Comparison of ENCODE assay signal across 8 cellular contexts in the genomic region with DNA sequence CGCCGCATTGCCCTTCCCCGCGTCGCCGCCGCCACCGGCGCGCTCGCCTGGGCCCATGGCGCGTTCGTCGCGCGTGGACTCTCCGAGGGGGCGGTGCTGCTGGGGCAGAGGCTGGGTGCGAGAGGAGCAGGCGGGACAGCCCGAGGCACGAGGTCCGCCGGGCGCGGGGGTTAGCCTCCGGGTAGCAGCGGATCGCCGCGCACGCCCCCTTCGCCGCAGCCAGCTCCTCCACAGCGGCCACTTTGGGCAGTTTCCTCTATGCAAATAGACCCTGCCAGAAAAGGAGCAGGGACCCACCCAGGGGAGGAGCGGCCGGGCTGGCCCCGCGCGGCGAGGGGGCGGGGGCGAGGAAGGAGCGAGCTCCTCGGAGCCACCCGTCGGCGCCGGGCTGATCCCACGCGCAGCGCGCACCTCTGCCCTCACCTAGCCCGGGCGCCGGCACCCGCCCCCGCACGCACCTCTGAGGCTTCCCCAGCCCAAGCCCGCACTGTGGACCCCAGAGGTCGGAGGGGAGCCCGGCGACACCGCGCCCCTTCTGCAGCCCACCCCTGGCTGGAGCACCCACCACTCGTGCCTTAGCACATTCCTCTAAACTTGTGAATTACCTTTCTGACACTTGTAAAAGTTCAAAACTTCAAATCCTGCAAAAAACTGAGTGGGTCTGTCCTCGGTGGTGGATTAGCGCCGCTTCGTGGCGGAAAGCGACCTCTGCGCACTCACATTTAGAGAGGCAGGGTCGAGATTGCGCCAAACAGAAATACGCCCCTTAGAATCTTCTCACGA. TPM values are rescaled to one million over a fixed set of nuclear protein-coding genes. Genes with fewer than 3 reads are reported as not detected.
DNase-seq lines count a peak whose midpoint lies in the region; ATAC-seq and TF ChIP-seq lines count a peak whose summit lies in the region.

A gene (minus strand): TSS at position 253 of the 783 bp plus-strand sequence.

- 1% methylated on average over 78 of the region's 78 CpGs for WGBS in HUES64

- H3K27ac ChIP-seq in HUES64 (ENCODE audit: low read depth, low read length) = no peak within 1 kb of the TSS

- no peaks in the 10 kb centered on the region for H3K36me3 ChIP-seq in HUES64 (ENCODE audit: insufficient read depth, low read length)

- peaks cover 48% of the 10 kb centered on the region for H3K27me3 ChIP-seq in HUES64 (ENCODE audit: insufficient read depth, low read length)

- peaks cover 14% of the 10 kb centered on the region; the same call in 1 of the 2 replicates for H3K4me1 ChIP-seq in HUES64 (ENCODE audit: insufficient read depth, low read length)

- peaks cover 10% of the 10 kb centered on the region for H3K9me3 ChIP-seq in HUES64 (ENCODE audit: insufficient read depth, low read depth, low read length)

- peaks cover 37% of the 10 kb centered on the region for H3K4me1 Mint-ChIP-seq in WTC11

- DNase-seq in EL (peak; percentile 21), WTC11 (ENCODE audit: low spot score) (peak; percentile 70), dermis blood vessel endothelial cell (peak; percentile 67), left lobe of liver (ENCODE audit: low spot score) (no peak), NCI-H1930 (lab: John Stamatoyannopoulos, UW) (no peak)
- peak; percentile 36 for DNase-seq in stimulated activated CD4-positive, alpha-beta T cell treated with anti-CD3 and anti-CD28 coated beads, Interleukin-4, amount 100 ng/mL, for 1 hour

- H3K27me3 Mint-ChIP-seq in WTC11 (ENCODE audit: low read depth) = peaks cover 30% of the 10 kb centered on the region

- peaks cover 15% of the 10 kb centered on the region for H3K9me3 Mint-ChIP-seq in WTC11

- POLR2A ChIA-PET in WTC11 (lab: Charles Lee) = no interaction called here

- CTCF ChIA-PET in WTC11 (lab: Charles Lee) = interaction anchor here (0.5 to 5.6 kb wide), 62 partner anchors 9 to 427 kb away, joined by 3 to 88 read pairs (median 4); a partner anchor contains a TSS

- peak within 1 kb of the TSS; percentile 53 for H3K9ac ChIP-seq in HUES64 (ENCODE audit: low read depth, low read length)

- H3K27ac Mint-ChIP-seq in WTC11 = no peak within 1 kb of the TSS

- H3K4me3 Mint-ChIP-seq in WTC11 = peak within 1 kb of the TSS; percentile 79

- peak within 1 kb of the TSS; percentile 54 for H3K4me3 ChIP-seq in HUES64 (ENCODE audit: low read length)

- peaks cover 14% of the 10 kb centered on the region for H3K36me3 Mint-ChIP-seq in WTC11

- ATAC-seq in WTC11 (peak; percentile 65), left lobe of liver (peak; percentile 70), HG02588 (IDR thresholded peaks at IDR 0.05; ENCODE audit: unreplicated experiment) (no peak)

- peak; percentile 57 for TF ChIP-seq CTCF in WTC11 (IDR thresholded peaks at IDR 0.05)

TF ChIP-seq in WTC11, 78 proteins besides CTCF, POLR2A, EP300 and RAD21 (continues in another document):
- TF ChIP-seq MXD4 (CRISPR knock-in tag; IDR thresholded peaks at IDR 0.05; ENCODE audit: borderline replicate concordance) (no peak), EMX1 (CRISPR knock-in tag; IDR thresholded peaks at IDR 0.05) (no peak), TEAD1 (CRISPR knock-in tag; IDR thresholded peaks at IDR 0.05) (peak; percentile 19; the same call in 1 of the 2 replicates), NFE2L1 (CRISPR knock-in tag; IDR thresholded peaks at IDR 0.05) (0 out of 2 replicates have a peak, but pooled peaks have one; percentile 51), NR1H2 (CRISPR knock-in tag; IDR thresholded peaks at IDR 0.05) (no peak), SMAD4 (CRISPR knock-in tag; IDR thresholded peaks at IDR 0.05) (no peak), IRF2 (CRISPR knock-in tag; IDR thresholded peaks at IDR 0.05; ENCODE audit: borderline replicate concordance, low read depth) (no peak), TP53 (CRISPR knock-in tag; IDR thresholded peaks at IDR 0.05) (peak; percentile 48; the same call in 1 of the 2 replicates), CBFB (CRISPR knock-in tag; IDR thresholded peaks at IDR 0.05; ENCODE audit: low read depth) (0 out of 2 replicates have a peak, but pooled peaks have one; percentile 41)
- TF ChIP-seq, protein P1, sequence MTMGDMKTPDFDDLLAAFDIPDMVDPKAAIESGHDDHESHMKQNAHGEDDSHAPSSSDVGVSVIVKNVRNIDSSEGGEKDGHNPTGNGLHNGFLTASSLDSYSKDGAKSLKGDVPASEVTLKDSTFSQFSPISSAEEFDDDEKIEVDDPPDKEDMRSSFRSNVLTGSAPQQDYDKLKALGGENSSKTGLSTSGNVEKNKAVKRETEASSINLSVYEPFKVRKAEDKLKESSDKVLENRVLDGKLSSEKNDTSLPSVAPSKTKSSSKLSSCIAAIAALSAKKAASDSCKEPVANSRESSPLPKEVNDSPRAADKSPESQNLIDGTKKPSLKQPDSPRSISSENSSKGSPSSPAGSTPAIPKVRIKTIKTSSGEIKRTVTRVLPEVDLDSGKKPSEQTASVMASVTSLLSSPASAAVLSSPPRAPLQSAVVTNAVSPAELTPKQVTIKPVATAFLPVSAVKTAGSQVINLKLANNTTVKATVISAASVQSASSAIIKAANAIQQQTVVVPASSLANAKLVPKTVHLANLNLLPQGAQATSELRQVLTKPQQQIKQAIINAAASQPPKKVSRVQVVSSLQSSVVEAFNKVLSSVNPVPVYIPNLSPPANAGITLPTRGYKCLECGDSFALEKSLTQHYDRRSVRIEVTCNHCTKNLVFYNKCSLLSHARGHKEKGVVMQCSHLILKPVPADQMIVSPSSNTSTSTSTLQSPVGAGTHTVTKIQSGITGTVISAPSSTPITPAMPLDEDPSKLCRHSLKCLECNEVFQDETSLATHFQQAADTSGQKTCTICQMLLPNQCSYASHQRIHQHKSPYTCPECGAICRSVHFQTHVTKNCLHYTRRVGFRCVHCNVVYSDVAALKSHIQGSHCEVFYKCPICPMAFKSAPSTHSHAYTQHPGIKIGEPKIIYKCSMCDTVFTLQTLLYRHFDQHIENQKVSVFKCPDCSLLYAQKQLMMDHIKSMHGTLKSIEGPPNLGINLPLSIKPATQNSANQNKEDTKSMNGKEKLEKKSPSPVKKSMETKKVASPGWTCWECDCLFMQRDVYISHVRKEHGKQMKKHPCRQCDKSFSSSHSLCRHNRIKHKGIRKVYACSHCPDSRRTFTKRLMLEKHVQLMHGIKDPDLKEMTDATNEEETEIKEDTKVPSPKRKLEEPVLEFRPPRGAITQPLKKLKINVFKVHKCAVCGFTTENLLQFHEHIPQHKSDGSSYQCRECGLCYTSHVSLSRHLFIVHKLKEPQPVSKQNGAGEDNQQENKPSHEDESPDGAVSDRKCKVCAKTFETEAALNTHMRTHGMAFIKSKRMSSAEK (CRISPR knock-in tag; IDR thresholded peaks at IDR 0.05; ENCODE audit: borderline replicate concordance) = no peak
- TF ChIP-seq, protein P2, sequence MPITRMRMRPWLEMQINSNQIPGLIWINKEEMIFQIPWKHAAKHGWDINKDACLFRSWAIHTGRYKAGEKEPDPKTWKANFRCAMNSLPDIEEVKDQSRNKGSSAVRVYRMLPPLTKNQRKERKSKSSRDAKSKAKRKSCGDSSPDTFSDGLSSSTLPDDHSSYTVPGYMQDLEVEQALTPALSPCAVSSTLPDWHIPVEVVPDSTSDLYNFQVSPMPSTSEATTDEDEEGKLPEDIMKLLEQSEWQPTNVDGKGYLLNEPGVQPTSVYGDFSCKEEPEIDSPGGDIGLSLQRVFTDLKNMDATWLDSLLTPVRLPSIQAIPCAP (CRISPR knock-in tag; IDR thresholded peaks at IDR 0.05) = no peak
- TF ChIP-seq, protein P3, sequence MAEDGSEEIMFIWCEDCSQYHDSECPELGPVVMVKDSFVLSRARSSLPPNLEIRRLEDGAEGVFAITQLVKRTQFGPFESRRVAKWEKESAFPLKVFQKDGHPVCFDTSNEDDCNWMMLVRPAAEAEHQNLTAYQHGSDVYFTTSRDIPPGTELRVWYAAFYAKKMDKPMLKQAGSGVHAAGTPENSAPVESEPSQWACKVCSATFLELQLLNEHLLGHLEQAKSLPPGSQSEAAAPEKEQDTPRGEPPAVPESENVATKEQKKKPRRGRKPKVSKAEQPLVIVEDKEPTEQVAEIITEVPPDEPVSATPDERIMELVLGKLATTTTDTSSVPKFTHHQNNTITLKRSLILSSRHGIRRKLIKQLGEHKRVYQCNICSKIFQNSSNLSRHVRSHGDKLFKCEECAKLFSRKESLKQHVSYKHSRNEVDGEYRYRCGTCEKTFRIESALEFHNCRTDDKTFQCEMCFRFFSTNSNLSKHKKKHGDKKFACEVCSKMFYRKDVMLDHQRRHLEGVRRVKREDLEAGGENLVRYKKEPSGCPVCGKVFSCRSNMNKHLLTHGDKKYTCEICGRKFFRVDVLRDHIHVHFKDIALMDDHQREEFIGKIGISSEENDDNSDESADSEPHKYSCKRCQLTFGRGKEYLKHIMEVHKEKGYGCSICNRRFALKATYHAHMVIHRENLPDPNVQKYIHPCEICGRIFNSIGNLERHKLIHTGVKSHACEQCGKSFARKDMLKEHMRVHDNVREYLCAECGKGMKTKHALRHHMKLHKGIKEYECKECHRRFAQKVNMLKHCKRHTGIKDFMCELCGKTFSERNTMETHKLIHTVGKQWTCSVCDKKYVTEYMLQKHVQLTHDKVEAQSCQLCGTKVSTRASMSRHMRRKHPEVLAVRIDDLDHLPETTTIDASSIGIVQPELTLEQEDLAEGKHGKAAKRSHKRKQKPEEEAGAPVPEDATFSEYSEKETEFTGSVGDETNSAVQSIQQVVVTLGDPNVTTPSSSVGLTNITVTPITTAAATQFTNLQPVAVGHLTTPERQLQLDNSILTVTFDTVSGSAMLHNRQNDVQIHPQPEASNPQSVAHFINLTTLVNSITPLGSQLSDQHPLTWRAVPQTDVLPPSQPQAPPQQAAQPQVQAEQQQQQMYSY (CRISPR knock-in tag; IDR thresholded peaks at IDR 0.05) = no peak
- TF ChIP-seq, protein P4, sequence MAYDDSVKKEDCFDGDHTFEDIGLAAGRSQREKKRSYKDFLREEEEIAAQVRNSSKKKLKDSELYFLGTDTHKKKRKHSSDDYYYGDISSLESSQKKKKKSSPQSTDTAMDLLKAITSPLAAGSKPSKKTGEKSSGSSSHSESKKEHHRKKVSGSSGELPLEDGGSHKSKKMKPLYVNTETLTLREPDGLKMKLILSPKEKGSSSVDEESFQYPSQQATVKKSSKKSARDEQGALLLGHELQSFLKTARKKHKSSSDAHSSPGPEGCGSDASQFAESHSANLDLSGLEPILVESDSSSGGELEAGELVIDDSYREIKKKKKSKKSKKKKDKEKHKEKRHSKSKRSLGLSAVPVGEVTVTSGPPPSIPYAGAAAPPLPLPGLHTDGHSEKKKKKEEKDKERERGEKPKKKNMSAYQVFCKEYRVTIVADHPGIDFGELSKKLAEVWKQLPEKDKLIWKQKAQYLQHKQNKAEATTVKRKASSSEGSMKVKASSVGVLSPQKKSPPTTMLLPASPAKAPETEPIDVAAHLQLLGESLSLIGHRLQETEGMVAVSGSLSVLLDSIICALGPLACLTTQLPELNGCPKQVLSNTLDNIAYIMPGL (CRISPR knock-in tag; IDR thresholded peaks at IDR 0.05) = peak; percentile 29; the same call in 1 of the 2 replicates

RNA-seq across cellular contexts. Expression of the gene that starts here (rescaled TPM):
- 3.0 TPM for polyA plus RNA-seq in HUES64 (2013, experiment 1 of 2)
- polyA plus RNA-seq in HUES64 (2013, experiment 2 of 2) = 5.3 TPM
- total RNA-seq in WTC11 (2021) (15.0 to 19.8 TPM (median 18.7 TPM) in 3 replicates), dermis blood vessel endothelial cell (0.09 and 0.17 TPM in 2 replicates), left lobe of liver (1.2 TPM)

Comparison
In these comparisons a context has a peak if more than half of its experiments do, and no peak if none do; other contexts are left out.
1. Peak in DNase-seq in dermis blood vessel endothelial cell; RNA of the gene not detected or under 1 TPM.
2. DNase-seq: peak in EL (single experiment), WTC11 (single experiment) and stimulated activated CD4-positive, alpha-beta T cell treated with anti-CD3 and anti-CD28 coated beads, Interleukin-4, amount 100 ng/mL, for 1 hour (single experiment); none in left lobe of liver (single experiment) and NCI-H1930 (0 of 2).